8 cellular contexts compared by ENCODE assay signal in the genomic region with DNA sequence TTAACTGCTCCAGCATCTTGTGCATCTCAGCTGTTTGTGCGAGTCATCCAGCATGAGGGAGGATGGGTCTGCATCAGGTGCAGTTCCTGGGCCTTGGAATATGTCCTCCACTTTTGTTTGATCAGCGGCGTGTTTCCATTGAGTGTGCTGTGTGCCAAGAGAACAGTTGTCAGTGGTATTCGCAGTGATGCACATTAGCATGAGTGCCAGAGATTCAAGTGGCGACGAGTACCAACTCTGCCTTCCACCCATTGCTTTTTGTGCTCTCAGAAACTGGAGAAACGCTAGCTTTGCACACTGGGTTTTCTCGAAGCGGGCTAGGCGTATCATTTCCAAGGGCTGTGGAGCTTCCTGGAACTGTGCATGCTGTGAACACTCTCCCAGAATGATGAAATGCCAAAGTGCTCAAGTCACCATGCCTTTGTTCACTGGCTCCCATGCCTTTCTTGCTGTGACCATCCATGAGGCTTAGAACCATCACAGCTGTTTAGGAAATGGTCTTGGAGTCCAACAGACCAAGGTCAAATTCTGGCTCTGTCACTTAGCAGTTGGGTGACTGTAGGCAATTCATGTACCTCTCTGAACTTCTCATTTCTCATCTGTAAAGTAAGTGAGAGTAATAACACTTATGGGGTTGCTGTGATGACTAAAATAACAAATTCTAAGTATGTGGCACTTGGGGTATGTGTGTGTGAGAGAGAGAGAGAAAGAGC. TPM values are rescaled to one million over a fixed set of nuclear protein-coding genes. Genes with fewer than 3 reads are reported as not detected.
DNase-seq lines count a peak whose midpoint lies in the region; ATAC-seq and TF ChIP-seq lines count a peak whose summit lies in the region.

No MANE protein-coding gene starts in this region.

- H3K9me3 ChIP-seq in heart right ventricle: no peaks in the 10 kb centered on the region

- no peak overlapping the region for H3K4me3 ChIP-seq in heart right ventricle

- peak overlapping the region in 5 of 10 donors; percentile 9 to 51 (median 35) for H3K27ac ChIP-seq in heart right ventricle

- TF ChIP-seq CTCF in heart right ventricle (IDR thresholded peaks at IDR 0.05) (no peak), omental fat pad (IDR thresholded peaks at IDR 0.05) (no peak)

- H3K27me3 ChIP-seq in heart right ventricle: no peaks in the 10 kb centered on the region

- no peak for TF ChIP-seq POLR2A in erythroblast (IDR thresholded peaks at IDR 0.05; ENCODE audit: low read length)

- H3K4me1 ChIP-seq in heart right ventricle: peaks cover 21 to 93% (median 71%) of the 10 kb centered on the region in 9 donors

- peak; percentile 31 for DNase-seq in COLO668 (lab: John Stamatoyannopoulos, UW; ENCODE audit: unreplicated experiment)
- peak; percentile 29 to 62 for DNase-seq in NCI-H187 (lab: John Stamatoyannopoulos, UW)
- DNase-seq in heart right ventricle: no peak
- no peak for DNase-seq in AML-193 (lab: John Stamatoyannopoulos, UW)
- DNase-seq in omental fat pad (ENCODE audit: low spot score): no peak
- no peak for DNase-seq in stimulated activated CD4-positive, alpha-beta T cell treated with anti-CD3 and anti-CD28 coated beads, Interleukin-2, amount 100 ng/mL, for 24 hours
- no peak for DNase-seq in erythroblast (lab: John Stamatoyannopoulos, UW)

- intact Hi-C loops in heart right ventricle (cut with DNase I): loop anchor here in 1 of 10 donors (10.0 kb wide), 1 partner anchor 323 kb away; a partner anchor contains a TSS

- no peaks in the 10 kb centered on the region for H3K36me3 ChIP-seq in heart right ventricle

- WGBS in heart right ventricle, 2 donors: 62 to 64% methylated on average over 10 of the region's 10 CpGs

- ATAC-seq in GM19463 (IDR thresholded peaks at IDR 0.05; ENCODE audit: unreplicated experiment): peak; percentile 65
- ATAC-seq in heart right ventricle: peak in 6 of 8 donors; percentile 48 to 66 (median 60)
- no peak for ATAC-seq in omental fat pad (ENCODE audit: low FRiP score)

RNA-seq across cellular contexts. Expression of a gene that starts 18.4 kb away (rescaled TPM):
- 10 to 100 TPM; 10.1 to 20.3 (median 13.8) TPM for total RNA-seq in heart right ventricle
- 1 to 10 TPM; 4.1 to 5.9 TPM for polyA plus RNA-seq in heart right ventricle
- 10 to 100 TPM in 3 of 4 donors, 1 to 10 TPM in 1; 9.7 to 43.7 (median 16.5) TPM for total RNA-seq in omental fat pad

Comparison
In these comparisons a context has a peak if more than half of its experiments do, and no peak if none do; other contexts are left out.
1. DNase-seq: peak in COLO668 (single experiment) and NCI-H187 (2 of 2); none in heart right ventricle (0 of 2), AML-193 (0 of 2), omental fat pad (single experiment), stimulated activated CD4-positive, alpha-beta T cell treated with anti-CD3 and anti-CD28 coated beads, Interleukin-2, amount 100 ng/mL, for 24 hours (0 of 2) and erythroblast (0 of 2).